9 cellular contexts compared by ENCODE assay signal in the genomic region with DNA sequence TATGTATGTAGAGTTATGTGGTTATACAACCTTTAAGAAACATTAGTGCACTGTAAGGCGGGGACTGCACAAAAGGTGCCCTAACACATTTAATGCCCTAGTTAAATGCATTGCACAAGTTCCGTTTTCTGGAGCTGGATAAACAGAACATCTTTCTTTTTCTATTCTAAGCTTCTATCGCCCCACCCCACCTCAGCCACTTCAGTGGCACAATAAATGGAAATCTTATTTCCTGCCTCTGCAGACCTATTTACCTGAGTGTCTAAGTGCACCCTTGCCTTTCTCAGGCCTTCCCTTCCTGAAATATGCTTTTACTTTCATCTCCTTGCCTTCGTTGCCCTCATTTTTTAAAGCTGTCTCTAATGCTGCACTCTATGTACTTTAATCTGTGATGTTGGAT.
DNase-seq lines count a peak whose midpoint lies in the region; ATAC-seq and TF ChIP-seq lines count a peak whose summit lies in the region.
"Had no signal": no experiment of that assay in that cellular context is flagged by ENCODE, and none has a peak within 500 bp of the region (broad histone marks: within the 10 kb centered on the region; RNA-seq: fewer than 3 reads in every experiment).

No MANE protein-coding gene starts in this region.

- H3K4me3 ChIP-seq in smooth muscle cell, result no peak overlapping the region

- TF ChIP-seq CTCF in smooth muscle cell (IDR thresholded peaks at IDR 0.05; ENCODE audit: borderline replicate concordance, insufficient read depth, poor library complexity, severe bottlenecking), result no peak

- peak overlapping the region; percentile 11 for H3K9ac ChIP-seq in smooth muscle cell (ENCODE audit: low read depth)

- peaks cover 12% of the 10 kb centered on the region for H3K79me2 ChIP-seq in smooth muscle cell (ENCODE audit: low read depth)

- H3K4me1 ChIP-seq in smooth muscle cell (ENCODE audit: low read depth), result peaks cover 19% of the 10 kb centered on the region

- peaks cover 4% of the 10 kb centered on the region for H4K20me1 ChIP-seq in smooth muscle cell (ENCODE audit: low read depth)

- peak; percentile 24 for ATAC-seq in central memory CD8-positive, alpha-beta T cell (replicated peaks; ENCODE audit: extremely low read depth, poor library complexity, severe bottlenecking)
- no peak for ATAC-seq in HG03439 (IDR thresholded peaks at IDR 0.05; ENCODE audit: unreplicated experiment)
- ATAC-seq: WTC11 had no signal

- peak overlapping the region; percentile 85 for H3K27ac ChIP-seq in smooth muscle cell (ENCODE audit: low read depth)

- H3K4me3 Mint-ChIP-seq in central memory CD8-positive, alpha-beta T cell, result no peak overlapping the region
- H3K4me3 Mint-ChIP-seq: WTC11 had no signal

- peak overlapping the region; percentile 77 for H3K4me2 ChIP-seq in smooth muscle cell

- peaks cover 8% of the 10 kb centered on the region for H3K9me3 Mint-ChIP-seq in central memory CD8-positive, alpha-beta T cell

- DNase-seq in NCI-H1436 treated with DMSO at 0.1 percent for 48 hours (lab: John Stamatoyannopoulos, UW) (peak; percentile 10), NCI-H1436 (lab: John Stamatoyannopoulos, UW) (no peak), KBM-7 (peak; percentile 54), smooth muscle cell (lab: John Stamatoyannopoulos, UW; ENCODE audit: unreplicated experiment) (no peak), DMS 273 (lab: John Stamatoyannopoulos, UW; ENCODE audit: unreplicated experiment) (no peak), G401 (ENCODE audit: low spot score) (no peak)
- DNase-seq in central memory CD8-positive, alpha-beta T cell (ENCODE audit: low spot score in 2 of 2), result no peak

- no peaks in the 10 kb centered on the region for H3K9me3 ChIP-seq in smooth muscle cell (replicated peaks; ENCODE audit: low read depth)

- H3F3A ChIP-seq in smooth muscle cell (ENCODE audit: low read depth), result no peaks in the 10 kb centered on the region

- peaks cover 10% of the 10 kb centered on the region for H3K4me1 Mint-ChIP-seq in central memory CD8-positive, alpha-beta T cell

- H3K27ac Mint-ChIP-seq in central memory CD8-positive, alpha-beta T cell (ENCODE audit: low read depth), result no peak overlapping the region
- H3K27ac Mint-ChIP-seq: WTC11 had no signal

- H3K36me3 Mint-ChIP-seq in central memory CD8-positive, alpha-beta T cell (ENCODE audit: insufficient read depth), result no peaks in the 10 kb centered on the region

- no peaks in the 10 kb centered on the region for H3K27me3 ChIP-seq in smooth muscle cell (ENCODE audit: low read depth)

- no peaks in the 10 kb centered on the region for H3K27me3 Mint-ChIP-seq in central memory CD8-positive, alpha-beta T cell

- no peaks in the 10 kb centered on the region for H3K36me3 ChIP-seq in smooth muscle cell (ENCODE audit: low read depth)

- in situ Hi-C loops in KBM-7 (cut with MboI; ENCODE audit: low pct_unique_long_range_greater_than_20kb, low sequenced_read_pairs), result no loop called here
- in situ Hi-C loops in G401 (cut with HindIII; ENCODE audit: low sequenced_read_pairs), result no loop called here

- 69% methylated on average over 4 of the region's 4 CpGs for WGBS in smooth muscle cell (ENCODE audit: low lambda C conversion rate)

- no peak overlapping the region for H2AFZ ChIP-seq in smooth muscle cell (ENCODE audit: low read depth)

Comparison
In these comparisons a context has a peak if more than half of its experiments do, and no peak if none do; other contexts are left out.
1. DNase-seq: peak in NCI-H1436 treated with DMSO at 0.1 percent for 48 hours (single experiment) and KBM-7 (single experiment); none in NCI-H1436 (single experiment), central memory CD8-positive, alpha-beta T cell (0 of 2), smooth muscle cell (single experiment), DMS 273 (single experiment) and G401 (single experiment).